ENCODE assay signal across 9 cellular contexts in the genomic region with DNA sequence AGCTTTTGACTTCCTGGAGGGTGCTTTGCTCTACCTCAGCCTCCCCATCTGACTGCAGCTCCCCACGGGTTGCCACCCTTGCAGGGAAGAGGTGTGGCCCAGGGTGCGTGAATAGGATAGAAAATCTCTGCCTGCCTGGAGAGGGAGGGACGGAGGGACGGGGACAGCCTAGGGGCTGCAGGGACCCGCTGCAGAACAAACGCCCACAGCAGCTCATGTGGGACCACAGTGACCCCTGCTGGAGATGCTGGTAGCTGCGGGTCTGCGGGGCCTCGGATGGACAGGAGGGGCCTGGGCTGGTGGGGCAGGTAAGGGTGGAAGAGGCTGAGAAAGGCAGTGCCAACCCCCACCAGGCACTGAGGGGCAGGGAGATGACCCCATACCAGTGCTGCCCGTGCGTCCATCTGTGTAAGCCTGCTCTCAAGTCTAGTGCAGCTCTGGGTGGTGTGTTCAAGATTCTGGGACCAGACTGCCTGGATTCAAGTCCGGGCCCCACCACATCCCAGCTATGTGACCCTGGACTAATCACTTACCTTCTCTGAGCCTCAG. TPM values are rescaled to one million over a fixed set of nuclear protein-coding genes. Genes with fewer than 3 reads are reported as not detected.
A peak's percentile ranks its signal among the peaks of the same experiment; 100 is the strongest.
DNase-seq lines count a peak whose midpoint lies in the region; ATAC-seq and TF ChIP-seq lines count a peak whose summit lies in the region.
"Had no signal": no experiment of that assay in that cellular context is flagged by ENCODE, and none has a peak within 500 bp of the region (broad histone marks: within the 10 kb centered on the region; RNA-seq: fewer than 3 reads in every experiment).

No MANE protein-coding gene starts in this region.

- in situ Hi-C loops in SK-MEL-5 (cut with HindIII; ENCODE audit: low pct_unique_long_range_greater_than_20kb, low sequenced_read_pairs): loop anchor here (10.0 kb wide), 1 partner anchor 176 kb away; no protein-coding TSS in a partner anchor

- peak overlapping the region; percentile 50 for H2BK120ac ChIP-seq in trophoblast cell (ENCODE audit: insufficient read depth, low read length, poor library complexity)

- peak overlapping the region; percentile 49 for H2BK5ac ChIP-seq in trophoblast cell (ENCODE audit: low read depth, low read length, poor library complexity)

- peaks cover 16 to 27% of the 10 kb centered on the region in 2 experiments for H3K4me1 ChIP-seq in trophoblast cell (ENCODE audit: control insufficient read depth in 1 of 2, insufficient read depth in 2 of 2, low read length in 2 of 2)

- H3K79me1 ChIP-seq in trophoblast cell (ENCODE audit: low read length): peaks cover 29% of the 10 kb centered on the region

- peaks cover 4% of the 10 kb centered on the region for H3K4me1 Mint-ChIP-seq in glutamatergic neuron (ENCODE audit: low read depth, unreplicated experiment)
- H3K4me1 Mint-ChIP-seq: activated naive CD4-positive, alpha-beta T cell treated with anti-CD3 and anti-CD28 coated beads, Interleukin-2, amount 50 U/mL, for 24 hours had no signal

- no peak overlapping the region for H3K27ac ChIP-seq in trophoblast cell (ENCODE audit: low read depth, low read length)

- peak overlapping the region; percentile 82 for H2BK12ac ChIP-seq in trophoblast cell (ENCODE audit: low read length)

- H3K36me3 ChIP-seq in trophoblast cell (ENCODE audit: control insufficient read depth in 1 of 2, insufficient read depth in 2 of 2, low read length in 2 of 2): no peaks in the 10 kb centered on the region

- H3K79me2 ChIP-seq in trophoblast cell (ENCODE audit: control insufficient read depth, insufficient read depth, low read length, poor library complexity): peaks cover 5% of the 10 kb centered on the region

- H3K27me3 ChIP-seq in trophoblast cell (ENCODE audit: insufficient read depth, low read length): no peaks in the 10 kb centered on the region

- H3K14ac ChIP-seq in trophoblast cell (ENCODE audit: low read length): no peak overlapping the region

- H4K12ac ChIP-seq in trophoblast cell (ENCODE audit: low read depth, low read length): no peak overlapping the region

- peak overlapping the region; percentile 25 for H3K4me3 Mint-ChIP-seq in glutamatergic neuron (ENCODE audit: unreplicated experiment)
- H3K4me3 Mint-ChIP-seq: activated naive CD4-positive, alpha-beta T cell treated with anti-CD3 and anti-CD28 coated beads, Interleukin-2, amount 50 U/mL, for 24 hours had no signal

- H4K91ac ChIP-seq in trophoblast cell (ENCODE audit: low read depth, low read length): peak overlapping the region; percentile 81

- peak; percentile 88 for TF ChIP-seq CTCF in glutamatergic neuron (IDR thresholded peaks at IDR 0.05; ENCODE audit: partially characterized antibody, unreplicated experiment)

- H3K4ac ChIP-seq in trophoblast cell (ENCODE audit: low read depth, low read length): no peak overlapping the region

- H3K27ac Mint-ChIP-seq in glutamatergic neuron (ENCODE audit: unreplicated experiment): no peak overlapping the region
- H3K27ac Mint-ChIP-seq: activated naive CD4-positive, alpha-beta T cell treated with anti-CD3 and anti-CD28 coated beads, Interleukin-2, amount 50 U/mL, for 24 hours had no signal

- no peaks in the 10 kb centered on the region for H3K36me3 Mint-ChIP-seq in glutamatergic neuron (ENCODE audit: unreplicated experiment)
- H3K36me3 Mint-ChIP-seq: activated naive CD4-positive, alpha-beta T cell treated with anti-CD3 and anti-CD28 coated beads, Interleukin-2, amount 50 U/mL, for 24 hours had no signal

- no peak overlapping the region for H3K4me3 ChIP-seq in trophoblast cell (ENCODE audit: low read depth, low read length)

- peak overlapping the region; percentile 34 for H3K18ac ChIP-seq in trophoblast cell (ENCODE audit: low read length)

- no peak overlapping the region for H3K23ac ChIP-seq in trophoblast cell (ENCODE audit: low read length)

- no peak overlapping the region for H3K9ac ChIP-seq in trophoblast cell (ENCODE audit: low read length)

- no CpG with 5 or more reads among the region's 12 CpGs for WGBS in trophoblast cell (ENCODE audit: extremely low coverage, insufficient coverage, insufficient read length)

- no peaks in the 10 kb centered on the region for H3K9me3 ChIP-seq in trophoblast cell (ENCODE audit: insufficient read depth, low read depth, low read length)

- H3K4me2 ChIP-seq in trophoblast cell (ENCODE audit: low read length): peak overlapping the region; percentile 22

- no peak overlapping the region for H2AFZ ChIP-seq in trophoblast cell (ENCODE audit: insufficient read depth, low read length, poor library complexity)

- H3K27me3 Mint-ChIP-seq in glutamatergic neuron (ENCODE audit: unreplicated experiment): peaks cover 2% of the 10 kb centered on the region
- H3K27me3 Mint-ChIP-seq: activated naive CD4-positive, alpha-beta T cell treated with anti-CD3 and anti-CD28 coated beads, Interleukin-2, amount 50 U/mL, for 24 hours had no signal

- no peak overlapping the region for H2AK5ac ChIP-seq in trophoblast cell (ENCODE audit: low read length)

- DNase-seq in D341Med (ENCODE audit: low spot score) (peak; percentile 94), HuH-7 (ENCODE audit: low spot score) (peak; percentile 95), SK-MEL-5 (ENCODE audit: low read depth, low spot score) (peak; percentile 76), glutamatergic neuron (peak; percentile 95), trophoblast cell (peak; percentile 61 to 87), ureter (ENCODE audit: low spot score) (peak; percentile 71)
- peak; percentile 20 to 63 (median 55) for DNase-seq in activated naive CD4-positive, alpha-beta T cell (lab: John Stamatoyannopoulos, UW)

- no peaks in the 10 kb centered on the region for H3K9me3 Mint-ChIP-seq in glutamatergic neuron (ENCODE audit: unreplicated experiment)
- H3K9me3 Mint-ChIP-seq: activated naive CD4-positive, alpha-beta T cell treated with anti-CD3 and anti-CD28 coated beads, Interleukin-2, amount 50 U/mL, for 24 hours had no signal

- no peak for ATAC-seq in HG02588 (IDR thresholded peaks at IDR 0.05; ENCODE audit: unreplicated experiment)

- H4K8ac ChIP-seq in trophoblast cell (ENCODE audit: low read depth, low read length): peak overlapping the region; percentile 25

RNA-seq across cellular contexts. Expression of a gene that starts 39.4 kb away (rescaled TPM):
- not detected in 2 replicates for total RNA-seq in SK-MEL-5 (2014; rRNA removed; shearing (Covaris generic))
- polyA plus RNA-seq in SK-MEL-5 (2015; cell fraction: cytosol; rRNA removed): not detected in 2 replicates
- 0.16 TPM in 1 of 2 replicates, not detected in the other for polyA plus RNA-seq in SK-MEL-5 (2015; cell fraction: nucleus; rRNA removed)
- total RNA-seq in glutamatergic neuron (ENCODE audit: unreplicated experiment) (1.6 TPM), ureter (3.9 TPM)
- 0.30 and 0.32 TPM in 2 replicates for polyA plus RNA-seq in trophoblast cell (2013)

RNA-seq across cellular contexts. Expression of a gene that starts 56.0 kb away (rescaled TPM):
- total RNA-seq in SK-MEL-5 (2014; rRNA removed; shearing (Covaris generic)): 5.6 and 7.0 TPM in 2 replicates
- polyA plus RNA-seq in SK-MEL-5 (2015; cell fraction: cytosol; rRNA removed): 6.9 and 10.8 TPM in 2 replicates
- polyA plus RNA-seq in SK-MEL-5 (2015; cell fraction: nucleus; rRNA removed): 0.62 and 3.6 TPM in 2 replicates
- total RNA-seq in glutamatergic neuron (ENCODE audit: unreplicated experiment) (not detected), ureter (143 TPM)
- polyA plus RNA-seq in trophoblast cell (2013): 330 and 332 TPM in 2 replicates

Comparison
In these comparisons a context has a peak if more than half of its experiments do, and no peak if none do; other contexts are left out.
1. RNA of a gene that starts 56.0 kb away (total RNA-seq): 143 TPM in ureter (single experiment); 5.6 to 7.0 TPM in SK-MEL-5 and not detected in glutamatergic neuron (single experiment); every median in the first group is over 10 times any median in the second.
2. Peak in every context shown above with its lines, with median percentiles within 50 percentile points of each other: DNase-seq.